Comparison of ENCODE assay signal across 28 cellular contexts in genomic region chr1:102836991-102837390, GRCh38.
"Had no signal": no experiment of that assay in that cellular context is flagged by ENCODE, and none has a peak within 500 bp of the region (broad histone marks: within the 10 kb centered on the region; RNA-seq: fewer than 3 reads in every experiment).

No MANE protein-coding gene starts in this region.

- H3K9ac ChIP-seq: KMS-11 had no signal

- H3K27me3 Mint-ChIP-seq: activated CD4-positive, alpha-beta T cell treated with anti-CD3 and anti-CD28 coated beads, Interleukin-2, amount 10 ng/mL, durations not matched to agents 24 days and 14 days; activated CD8-positive, alpha-beta T cell treated with anti-CD3 and anti-CD28 coated beads for 36 hours; activated naive CD8-positive, alpha-beta T cell treated with anti-CD3 and anti-CD28 coated beads for 36 hours; activated T-helper 17 cell treated with anti-CD3 and anti-CD28 coated beads, Interleukin-2, amount 50 U/mL, for 72 hours had no signal

- H3K27ac Mint-ChIP-seq: activated CD4-positive, alpha-beta T cell treated with anti-CD3 and anti-CD28 coated beads, Interleukin-2, amount 10 ng/mL, durations not matched to agents 24 days and 14 days; activated CD8-positive, alpha-beta T cell treated with anti-CD3 and anti-CD28 coated beads for 36 hours; activated naive CD8-positive, alpha-beta T cell treated with anti-CD3 and anti-CD28 coated beads for 36 hours; activated T-cell treated with anti-CD3 and anti-CD28 coated beads, Interleukin-2, amount 50 U/mL, for 72 hours; activated T-helper 17 cell treated with anti-CD3 and anti-CD28 coated beads, Interleukin-2, amount 50 U/mL, for 72 hours had no signal

- DNase-seq: activated CD4-positive, alpha-beta T cell treated with anti-CD3 and anti-CD28 coated beads, Interleukin-2, amount 10 ng/mL, durations not matched to agents 24 days and 14 days; activated CD4-positive, alpha-beta T cell treated with anti-CD3 and anti-CD28 coated beads, Interleukin-2, amount 50 U/mL, for 4 hours; activated CD8-positive, alpha-beta T cell treated with anti-CD3 and anti-CD28 coated beads for 36 hours; activated effector memory CD4-positive, alpha-beta T cell treated with anti-CD3 and anti-CD28 coated beads, Interleukin-2, amount 50 U/mL, for 16 hours; activated naive CD4-positive, alpha-beta T cell; activated naive CD4-positive, alpha-beta T cell treated with anti-CD3 and anti-CD28 coated beads, Interleukin-2, amount 50 U/mL, for 16 hours; activated naive CD8-positive, alpha-beta T cell treated with anti-CD3 and anti-CD28 coated beads for 36 hours; activated T-cell treated with anti-CD3 and anti-CD28 coated beads, Interleukin-2, amount 50 U/mL, for 1 hour; activated T-cell treated with anti-CD3 and anti-CD28 coated beads, Interleukin-2, amount 50 U/mL, for 72 hours; amniotic stem cell; aorta; brain microvascular endothelial cell; central memory CD4-positive, alpha-beta T cell; MM.1S; MV-4-11; NCI-H1092; NCI-H1436 treated with DMSO at 0.1 percent for 48 hours; NCI-H1694 treated with DMSO at 0.1 percent for 48 hours; NCI-H2029; NCI-H345; NCI-H524 treated with DMSO at 0.1 percent for 48 hours; Right ventricle myocardium superior; SW 1271; T-helper 1 cell; T-helper 2 cell; T-helper 9 cell had no signal

- H3K9me3 Mint-ChIP-seq: activated CD4-positive, alpha-beta T cell treated with anti-CD3 and anti-CD28 coated beads, Interleukin-2, amount 10 ng/mL, durations not matched to agents 24 days and 14 days had no signal

- H3K4me2 ChIP-seq: KMS-11 had no signal

- H3K36me3 Mint-ChIP-seq: activated naive CD8-positive, alpha-beta T cell treated with anti-CD3 and anti-CD28 coated beads for 36 hours had no signal

- H3K4me1 Mint-ChIP-seq: activated CD4-positive, alpha-beta T cell treated with anti-CD3 and anti-CD28 coated beads, Interleukin-2, amount 10 ng/mL, durations not matched to agents 24 days and 14 days; activated naive CD8-positive, alpha-beta T cell treated with anti-CD3 and anti-CD28 coated beads for 36 hours; activated T-helper 17 cell treated with anti-CD3 and anti-CD28 coated beads, Interleukin-2, amount 50 U/mL, for 72 hours had no signal

- ATAC-seq: activated CD8-positive, alpha-beta T cell treated with anti-CD3 and anti-CD28 coated beads for 36 hours; activated T-cell treated with anti-CD3 and anti-CD28 coated beads, Interleukin-2, amount 50 U/mL, for 72 hours; activated T-helper 17 cell treated with anti-CD3 and anti-CD28 coated beads, Interleukin-2, amount 50 U/mL, for 72 hours had no signal

- H3K27ac ChIP-seq: brain microvascular endothelial cell, KMS-11 had no signal

- H3K36me3 ChIP-seq: brain microvascular endothelial cell had no signal

- H3K27me3 ChIP-seq: brain microvascular endothelial cell had no signal

- H3K4me3 Mint-ChIP-seq: activated CD4-positive, alpha-beta T cell treated with anti-CD3 and anti-CD28 coated beads, Interleukin-2, amount 10 ng/mL, durations not matched to agents 24 days and 14 days; activated CD8-positive, alpha-beta T cell treated with anti-CD3 and anti-CD28 coated beads for 36 hours; activated naive CD8-positive, alpha-beta T cell treated with anti-CD3 and anti-CD28 coated beads for 36 hours; activated T-cell treated with anti-CD3 and anti-CD28 coated beads, Interleukin-2, amount 50 U/mL, for 72 hours; activated T-helper 17 cell treated with anti-CD3 and anti-CD28 coated beads, Interleukin-2, amount 50 U/mL, for 72 hours had no signal
